ENCODE assay signal across 1 cellular context in the genomic region with DNA sequence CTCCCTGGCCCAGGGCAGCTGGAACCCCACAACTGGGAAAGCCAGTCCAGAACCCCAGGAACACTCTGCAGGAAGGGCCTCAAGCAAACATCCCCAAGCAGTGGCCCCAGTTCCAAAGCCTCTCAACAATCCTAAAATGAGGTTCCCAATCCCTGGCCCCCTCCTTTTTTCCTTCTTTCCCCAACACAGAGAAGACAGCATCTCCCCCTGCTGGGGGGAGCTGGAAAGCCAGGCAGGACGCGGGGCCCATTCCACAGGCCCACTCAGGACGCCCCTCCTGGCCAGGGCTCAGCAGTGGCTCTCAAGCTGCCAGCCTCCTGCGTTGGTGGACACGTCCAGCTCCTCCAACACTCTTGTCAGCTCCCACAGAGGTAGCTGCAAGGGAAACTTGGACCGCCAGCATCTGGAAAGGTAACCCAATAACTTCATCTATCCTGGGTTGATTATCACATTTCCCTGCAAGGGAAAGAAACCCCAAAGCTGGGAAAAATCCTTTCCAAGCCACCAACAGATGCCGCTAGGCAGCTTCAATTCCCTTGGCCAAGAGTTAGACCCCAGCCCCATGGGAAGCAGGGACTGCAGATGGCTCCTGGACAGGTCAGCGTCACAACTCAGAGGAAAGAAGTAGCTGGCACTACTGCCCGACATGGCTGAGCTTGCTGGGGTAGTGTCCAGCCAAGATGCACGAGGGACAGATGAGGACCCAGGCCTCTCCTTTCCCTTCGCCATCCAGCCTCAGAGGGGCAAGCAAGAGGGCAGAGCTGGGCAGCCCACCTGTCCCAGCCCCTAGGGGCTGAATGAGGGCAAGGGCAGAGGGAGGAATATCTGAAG.
TF ChIP-seq lines count a peak whose summit lies in the region.

No MANE protein-coding gene starts in this region.

TF ChIP-seq in HEK293, 187 proteins besides CTCF, POLR2A, EP300 and RAD21 (continued from another document):
- no peak for TF ChIP-seq ZNF473 (tag by site-specific recombination; IDR thresholded peaks at IDR 0.05)
- TF ChIP-seq IKZF3 (tag by site-specific recombination; IDR thresholded peaks at IDR 0.05) = no peak
- TF ChIP-seq ZNF302 (tag by site-specific recombination; IDR thresholded peaks at IDR 0.05; ENCODE audit: low read depth) = no peak
- peak; percentile 58; the same call in 1 of the 2 replicates for TF ChIP-seq ZFP69B (tag by site-specific recombination; IDR thresholded peaks at IDR 0.05)
- TF ChIP-seq TRIM28 (IDR thresholded peaks at IDR 0.05; ENCODE audit: borderline replicate concordance, low read length) = no peak
- TF ChIP-seq KLF9 (tag by site-specific recombination; IDR thresholded peaks at IDR 0.05; ENCODE audit: low read depth) = no peak
- no peak for TF ChIP-seq ZNF747 (tag by site-specific recombination; IDR thresholded peaks at IDR 0.05)
- TF ChIP-seq, protein P1, sequence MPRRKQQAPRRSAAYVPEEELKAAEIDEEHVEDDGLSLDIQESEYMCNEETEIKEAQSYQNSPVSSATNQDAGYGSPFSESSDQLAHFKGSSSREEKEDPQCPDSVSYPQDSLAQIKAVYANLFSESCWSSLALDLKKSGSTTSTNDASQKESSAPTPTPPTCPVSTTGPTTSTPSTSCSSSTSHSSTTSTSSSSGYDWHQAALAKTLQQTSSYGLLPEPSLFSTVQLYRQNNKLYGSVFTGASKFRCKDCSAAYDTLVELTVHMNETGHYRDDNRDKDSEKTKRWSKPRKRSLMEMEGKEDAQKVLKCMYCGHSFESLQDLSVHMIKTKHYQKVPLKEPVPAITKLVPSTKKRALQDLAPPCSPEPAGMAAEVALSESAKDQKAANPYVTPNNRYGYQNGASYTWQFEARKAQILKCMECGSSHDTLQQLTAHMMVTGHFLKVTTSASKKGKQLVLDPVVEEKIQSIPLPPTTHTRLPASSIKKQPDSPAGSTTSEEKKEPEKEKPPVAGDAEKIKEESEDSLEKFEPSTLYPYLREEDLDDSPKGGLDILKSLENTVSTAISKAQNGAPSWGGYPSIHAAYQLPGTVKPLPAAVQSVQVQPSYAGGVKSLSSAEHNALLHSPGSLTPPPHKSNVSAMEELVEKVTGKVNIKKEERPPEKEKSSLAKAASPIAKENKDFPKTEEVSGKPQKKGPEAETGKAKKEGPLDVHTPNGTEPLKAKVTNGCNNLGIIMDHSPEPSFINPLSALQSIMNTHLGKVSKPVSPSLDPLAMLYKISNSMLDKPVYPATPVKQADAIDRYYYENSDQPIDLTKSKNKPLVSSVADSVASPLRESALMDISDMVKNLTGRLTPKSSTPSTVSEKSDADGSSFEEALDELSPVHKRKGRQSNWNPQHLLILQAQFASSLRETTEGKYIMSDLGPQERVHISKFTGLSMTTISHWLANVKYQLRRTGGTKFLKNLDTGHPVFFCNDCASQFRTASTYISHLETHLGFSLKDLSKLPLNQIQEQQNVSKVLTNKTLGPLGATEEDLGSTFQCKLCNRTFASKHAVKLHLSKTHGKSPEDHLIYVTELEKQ (tag by site-specific recombination; IDR thresholded peaks at IDR 0.05; ENCODE audit: borderline replicate concordance) = no peak
- no peak for TF ChIP-seq ZNF561 (tag by site-specific recombination; IDR thresholded peaks at IDR 0.05; ENCODE audit: borderline replicate concordance)
- TF ChIP-seq BCL11A (tag by site-specific recombination; IDR thresholded peaks at IDR 0.05; ENCODE audit: low read depth) = no peak
- peak; percentile 51 for TF ChIP-seq ZNF654 (tag by site-specific recombination; IDR thresholded peaks at IDR 0.05; ENCODE audit: low read depth)
